In genomic region chr17:38731526-38732294, GRCh38 we compare ENCODE assay signal across 9 cellular contexts. TPM values are rescaled to one million over a fixed set of nuclear protein-coding genes. Genes with fewer than 3 reads are reported as not detected.
DNase-seq lines count a peak whose midpoint lies in the region; ATAC-seq and TF ChIP-seq lines count a peak whose summit lies in the region.
"Had no signal": no experiment of that assay in that cellular context is flagged by ENCODE, and none has a peak within 500 bp of the region (broad histone marks: within the 10 kb centered on the region; RNA-seq: fewer than 3 reads in every experiment).

No MANE protein-coding gene starts in this region.

- peak overlapping the region; percentile 71 for H3K4me3 ChIP-seq in HAP-1
- H3K4me3 ChIP-seq in SU-DHL-6 (ENCODE audit: insufficient read depth, low read length, poor library complexity, severe bottlenecking): no peak overlapping the region
- peak overlapping the region; percentile 66 to 77 for H3K4me3 ChIP-seq in foreskin fibroblast (ENCODE audit: low read depth in 1 of 2, low read length in 2 of 2)
- H3K4me3 ChIP-seq in smooth muscle cell: peak overlapping the region; percentile 72

- peak overlapping the region; percentile 68 for H3K4me2 ChIP-seq in SU-DHL-6 (ENCODE audit: low read depth, low read length, poor library complexity, severe bottlenecking)
- H3K4me2 ChIP-seq in smooth muscle cell: no peak overlapping the region

- H3K79me2 ChIP-seq in SU-DHL-6 (ENCODE audit: insufficient read depth, low read length) (no peaks in the 10 kb centered on the region), smooth muscle cell (ENCODE audit: low read depth) (no peaks in the 10 kb centered on the region)

- H3K9me3 ChIP-seq in HAP-1: 0 out of 2 replicates have a peak, but pooled peaks cover 2% of the 10 kb centered on the region
- no peaks in the 10 kb centered on the region for H3K9me3 ChIP-seq in SU-DHL-6 (ENCODE audit: insufficient read depth, low read length)
- no peaks in the 10 kb centered on the region for H3K9me3 ChIP-seq in smooth muscle cell (replicated peaks; ENCODE audit: low read depth)

- TF ChIP-seq CTCF in SU-DHL-6 (IDR thresholded peaks at IDR 0.05; ENCODE audit: insufficient read depth, low read length, poor library complexity, severe bottlenecking) (no peak), foreskin fibroblast (IDR thresholded peaks at IDR 0.05; ENCODE audit: low read depth, low read length) (no peak), smooth muscle cell (IDR thresholded peaks at IDR 0.05; ENCODE audit: borderline replicate concordance, insufficient read depth, poor library complexity, severe bottlenecking) (no peak)

- H3K4me1 ChIP-seq in HAP-1 (peaks cover 7% of the 10 kb centered on the region), smooth muscle cell (ENCODE audit: low read depth) (peaks cover 5% of the 10 kb centered on the region)

- DNase-seq in HAP-1 (ENCODE audit: low spot score in 2 of 2): no peak
- DNase-seq in foreskin fibroblast: no peak
- no peak for DNase-seq in smooth muscle cell (lab: John Stamatoyannopoulos, UW; ENCODE audit: unreplicated experiment)
- DNase-seq in NK-92 treated with Interleukin-12 subunit alpha and Interleukin-12 subunit beta, amount 100 ng/mL, for 24 hours (lab: John Stamatoyannopoulos, UW): no peak
- DNase-seq: NCI-H2227 treated with DMSO at 0.1 percent for 48 hours had no signal

- peak overlapping the region; percentile 92 for H3K9ac ChIP-seq in SU-DHL-6 (ENCODE audit: low read length)
- H3K9ac ChIP-seq in smooth muscle cell (ENCODE audit: low read depth): no peak overlapping the region

- in situ Hi-C loops in HAP-1 (cut with MboI; ENCODE audit: low sequenced_read_pairs): loop anchor here (5.0 kb wide), 1 partner anchor 54 kb away; no protein-coding TSS in a partner anchor

- H2AFZ ChIP-seq in SU-DHL-6 (ENCODE audit: low read depth, low read length, severe bottlenecking) (no peak overlapping the region), smooth muscle cell (ENCODE audit: low read depth) (no peak overlapping the region)

- H3F3A ChIP-seq in SU-DHL-6 (ENCODE audit: insufficient read depth) (peaks cover 29% of the 10 kb centered on the region), smooth muscle cell (ENCODE audit: low read depth) (peaks cover 12% of the 10 kb centered on the region)

- H3K36me3 ChIP-seq in HAP-1 (replicated peaks) (peaks cover 59% of the 10 kb centered on the region), SU-DHL-6 (ENCODE audit: low read length) (no peaks in the 10 kb centered on the region), smooth muscle cell (ENCODE audit: low read depth) (no peaks in the 10 kb centered on the region)

- H3K27ac ChIP-seq in SU-DHL-6 (ENCODE audit: low read depth, low read length): peak overlapping the region; percentile 66
- no peak overlapping the region for H3K27ac ChIP-seq in smooth muscle cell (ENCODE audit: low read depth)

- H4K20me1 ChIP-seq in SU-DHL-6 (ENCODE audit: low read depth, low read length) (no peaks in the 10 kb centered on the region), smooth muscle cell (ENCODE audit: low read depth) (peaks cover 23% of the 10 kb centered on the region)

- no peaks in the 10 kb centered on the region for H3K27me3 ChIP-seq in HAP-1 (ENCODE audit: low read depth)
- no peaks in the 10 kb centered on the region for H3K27me3 ChIP-seq in SU-DHL-6 (ENCODE audit: low read length)
- no peaks in the 10 kb centered on the region for H3K27me3 ChIP-seq in smooth muscle cell (ENCODE audit: low read depth)

- H3K9me2 ChIP-seq in SU-DHL-6 (replicated peaks; ENCODE audit: insufficient read depth, low read length): no peaks in the 10 kb centered on the region

- ATAC-seq in HG03095 (IDR thresholded peaks at IDR 0.05; ENCODE audit: unreplicated experiment) (no peak), HG02973 (IDR thresholded peaks at IDR 0.05; ENCODE audit: unreplicated experiment) (no peak), GM19467 (IDR thresholded peaks at IDR 0.05; ENCODE audit: unreplicated experiment) (no peak)

- WGBS in smooth muscle cell (ENCODE audit: low lambda C conversion rate): 85% methylated on average over 8 of the region's 8 CpGs

RNA-seq across cellular contexts. Expression of gene CISD3, which starts 1.6 kb away (rescaled TPM):
- total RNA-seq in smooth muscle cell: 0.54 and 1.3 TPM in 2 replicates
- polyA plus RNA-seq in smooth muscle cell: 15.1 and 18.1 TPM in 2 replicates

RNA-seq across cellular contexts. Expression of gene PCGF2, which starts 16.4 kb away (rescaled TPM):
- 4.7 and 11.6 TPM in 2 replicates for total RNA-seq in smooth muscle cell
- polyA plus RNA-seq in smooth muscle cell: 6.1 and 11.2 TPM in 2 replicates

RNA-seq across cellular contexts. Expression of gene PSMB3, which starts 20.8 kb away (rescaled TPM):
- total RNA-seq in smooth muscle cell: 265 and 312 TPM in 2 replicates
- 346 and 358 TPM in 2 replicates for polyA plus RNA-seq in smooth muscle cell

RNA-seq across cellular contexts. Expression of gene MLLT6, which starts 26.6 kb away (rescaled TPM):
- total RNA-seq in smooth muscle cell: 11.2 and 12.4 TPM in 2 replicates
- polyA plus RNA-seq in smooth muscle cell: 4.6 and 8.1 TPM in 2 replicates

RNA-seq across cellular contexts. Expression of gene EPOP, which starts 57.0 kb away (rescaled TPM):
- total RNA-seq in smooth muscle cell: 0.85 and 1.6 TPM in 2 replicates
- polyA plus RNA-seq in smooth muscle cell: 0.24 and 0.40 TPM in 2 replicates
